In genomic region chr7:7897509-7897908, GRCh38 we compare ENCODE assay signal across 18 cellular contexts.
DNase-seq lines count a peak whose midpoint lies in the region; ATAC-seq and TF ChIP-seq lines count a peak whose summit lies in the region.
"Had no signal": no experiment of that assay in that cellular context is flagged by ENCODE, and none has a peak within 500 bp of the region (broad histone marks: within the 10 kb centered on the region; RNA-seq: fewer than 3 reads in every experiment).

No MANE protein-coding gene starts in this region.

- H3K4me1 ChIP-seq in HUES48 (ENCODE audit: control insufficient read depth, insufficient read depth, low read length) (peaks cover 35% of the 10 kb centered on the region), mesodermal cell (ENCODE audit: control insufficient read depth, insufficient read depth, low read length, poor library complexity, severe bottlenecking) (peaks cover 15% of the 10 kb centered on the region), upper lobe of right lung (no peaks in the 10 kb centered on the region)
- H3K4me1 ChIP-seq: BLaER1 had no signal

- TF ChIP-seq CTCF in upper lobe of right lung (IDR thresholded peaks at IDR 0.05), result no peak

- no CpG with 5 or more reads among the region's 2 CpGs for WGBS in mesodermal cell (ENCODE audit: insufficient coverage in 2 of 2), 2 experiments

- H3K36me3 ChIP-seq in HUES48 (ENCODE audit: control insufficient read depth, insufficient read depth, low read length) (no peaks in the 10 kb centered on the region), mesodermal cell (ENCODE audit: control insufficient read depth, insufficient read depth, low read length) (no peaks in the 10 kb centered on the region), upper lobe of right lung (no peaks in the 10 kb centered on the region)
- H3K36me3 ChIP-seq: BLaER1, HAP-1 had no signal

- H3K27me3 ChIP-seq in HUES48 (ENCODE audit: control insufficient read depth, insufficient read depth, low read length), result no peaks in the 10 kb centered on the region
- no peaks in the 10 kb centered on the region for H3K27me3 ChIP-seq in upper lobe of right lung
- H3K27me3 ChIP-seq: BLaER1 had no signal

- no peaks in the 10 kb centered on the region for H3K9me3 ChIP-seq in HUES48 (ENCODE audit: control insufficient read depth, insufficient read depth, low read length)
- H3K9me3 ChIP-seq in mesodermal cell (ENCODE audit: control insufficient read depth, low read length), result no peaks in the 10 kb centered on the region
- H3K9me3 ChIP-seq in upper lobe of right lung, result no peaks in the 10 kb centered on the region
- H3K9me3 ChIP-seq: BLaER1, HAP-1 had no signal

- H3K4me3 ChIP-seq in HUES48 (ENCODE audit: low read depth, low read length), result no peak overlapping the region
- no peak overlapping the region for H3K4me3 ChIP-seq in mesodermal cell (ENCODE audit: extremely low read depth, insufficient read depth, low read length, poor library complexity, severe bottlenecking)
- H3K4me3 ChIP-seq in upper lobe of right lung, result no peak overlapping the region
- H3K4me3 ChIP-seq: BLaER1, HAP-1 had no signal

- peak overlapping the region; percentile 42; the same call in 1 of the 2 replicates for H3K9ac ChIP-seq in HUES48 (ENCODE audit: low read depth, low read length)
- H3K9ac ChIP-seq: BLaER1 had no signal

- H3K27ac ChIP-seq in HUES48 (ENCODE audit: low read depth, low read length), result peak overlapping the region; percentile 78
- H3K27ac ChIP-seq in mesodermal cell (ENCODE audit: low read depth, low read length, severe bottlenecking), result peak overlapping the region; percentile 39
- H3K27ac ChIP-seq in upper lobe of right lung, result no peak overlapping the region
- H3K27ac ChIP-seq: BLaER1 had no signal

- peak; percentile 34 for DNase-seq in EH (ENCODE audit: low read depth)
- DNase-seq in cerebellar cortex (ENCODE audit: low spot score), result peak; percentile 61
- DNase-seq in activated CD4-positive, alpha-beta T cell treated with anti-CD3 and anti-CD28 coated beads, Interleukin-2, amount 50 U/mL, for 1 hour, result no peak
- DNase-seq in left lobe of liver (ENCODE audit: low spot score), result no peak
- DNase-seq in upper lobe of right lung, result no peak
- DNase-seq: Calu3; CD8-positive, alpha-beta T cell; EL; KG1; NCI-H1436; NCI-H2029; NCI-H345; NCI-H524 treated with DMSO at 0.1 percent for 48 hours had no signal

- intact Hi-C loops in upper lobe of right lung (cut with DNase I), result no loop called here

- no peak for ATAC-seq in GM19351 (IDR thresholded peaks at IDR 0.05; ENCODE audit: unreplicated experiment)
- no peak for ATAC-seq in left lobe of liver
- no peak for ATAC-seq in upper lobe of right lung
- ATAC-seq: CD8-positive, alpha-beta T cell had no signal

Comparison
In these comparisons a context has a peak if more than half of its experiments do, and no peak if none do; other contexts are left out.
1. DNase-seq: peak in EH (single experiment) and cerebellar cortex (single experiment); none in activated CD4-positive, alpha-beta T cell treated with anti-CD3 and anti-CD28 coated beads, Interleukin-2, amount 50 U/mL, for 1 hour (single experiment), left lobe of liver (single experiment) and upper lobe of right lung (single experiment).